ENCODE assay signal across 11 cellular contexts in genomic region chr3:62159693-62160092, GRCh38.
DNase-seq lines count a peak whose midpoint lies in the region; ATAC-seq and TF ChIP-seq lines count a peak whose summit lies in the region.
"Had no signal": no experiment of that assay in that cellular context is flagged by ENCODE, and none has a peak within 500 bp of the region (broad histone marks: within the 10 kb centered on the region; RNA-seq: fewer than 3 reads in every experiment).

No MANE protein-coding gene starts in this region.

- no peak for ATAC-seq in SK-N-SH treated with all-trans-retinoic acid at 6 μM for 48 hours
- ATAC-seq: Panc1 had no signal

- peak overlapping the region; percentile 56 for H3K27ac ChIP-seq in cingulate gyrus (ENCODE audit: low read depth, low read length)

- peak; percentile 77 for DNase-seq in AG20443 (ENCODE audit: low spot score)
- peak; percentile 70 for DNase-seq in iris pigment epithelial cell (ENCODE audit: low read depth)
- peak; percentile 22 for DNase-seq in putamen (ENCODE audit: low spot score)
- DNase-seq in NCI-H510A treated with DMSO at 0.1 percent for 48 hours (lab: John Stamatoyannopoulos, UW): no peak
- no peak for DNase-seq in NOMO-1 (lab: John Stamatoyannopoulos, UW; ENCODE audit: unreplicated experiment in 2 of 2)
- no peak for DNase-seq in mesenteric fat pad (ENCODE audit: low spot score)
- DNase-seq: NCI-H187 treated with DMSO at 0.1 percent for 48 hours; stimulated activated CD8-positive, alpha-beta memory T cell treated with anti-CD3 and anti-CD28 coated beads, Interleukin-4, amount 100 ng/mL, for 48 hours had no signal

TF ChIP-seq in SK-N-SH treated with all-trans-retinoic acid at 6 μM for 48 hours, 23 proteins besides CTCF, POLR2A, EP300 and RAD21:
- TF ChIP-seq ZFP30 (CRISPR knock-in tag; IDR thresholded peaks at IDR 0.05): no peak
- TF ChIP-seq TCF4 (CRISPR knock-in tag; IDR thresholded peaks at IDR 0.05; ENCODE audit: borderline replicate concordance): no peak
- no peak for TF ChIP-seq ZNF8 (CRISPR knock-in tag; IDR thresholded peaks at IDR 0.05)
- TF ChIP-seq PPARA (CRISPR knock-in tag; IDR thresholded peaks at IDR 0.05; ENCODE audit: borderline replicate concordance): no peak
- no peak for TF ChIP-seq RARB (CRISPR knock-in tag; IDR thresholded peaks at IDR 0.05)
- TF ChIP-seq PATZ1 (CRISPR knock-in tag; IDR thresholded peaks at IDR 0.05; ENCODE audit: borderline replicate concordance): no peak
- no peak for TF ChIP-seq ZFP3 (CRISPR knock-in tag; IDR thresholded peaks at IDR 0.05)
- TF ChIP-seq BACH2 (CRISPR knock-in tag; IDR thresholded peaks at IDR 0.05; ENCODE audit: borderline replicate concordance): no peak
- TF ChIP-seq ISL1 (CRISPR knock-in tag; IDR thresholded peaks at IDR 0.05): no peak
- TF ChIP-seq CSDC2 (CRISPR knock-in tag; IDR thresholded peaks at IDR 0.05): no peak
- TF ChIP-seq ARNTL (CRISPR knock-in tag; IDR thresholded peaks at IDR 0.05; ENCODE audit: borderline replicate concordance, low read depth): no peak
- TF ChIP-seq TOX (CRISPR knock-in tag; IDR thresholded peaks at IDR 0.05; ENCODE audit: borderline replicate concordance): no peak
- no peak for TF ChIP-seq ESRRG (CRISPR knock-in tag; IDR thresholded peaks at IDR 0.05)
- no peak for TF ChIP-seq ZNF565 (CRISPR knock-in tag; conservative IDR thresholded peaks at IDR 0.05; ENCODE audit: low read depth)
- TF ChIP-seq SNAI2 (CRISPR knock-in tag; IDR thresholded peaks at IDR 0.05): no peak
- TF ChIP-seq GLIS3 (CRISPR knock-in tag; IDR thresholded peaks at IDR 0.05): no peak
- no peak for TF ChIP-seq ZC3H10 (CRISPR knock-in tag; IDR thresholded peaks at IDR 0.05)
TF ChIP-seq in SK-N-SH treated with all-trans-retinoic acid at 6 μM for 48 hours: peak in this region for 0.

Comparison
In these comparisons a context has a peak if more than half of its experiments do, and no peak if none do; other contexts are left out.
1. DNase-seq: peak in AG20443 (single experiment), iris pigment epithelial cell (single experiment) and putamen (single experiment); none in NCI-H510A treated with DMSO at 0.1 percent for 48 hours (single experiment), NOMO-1 (0 of 2) and mesenteric fat pad (single experiment).